ENCODE assay signal across 8 cellular contexts in the genomic region with DNA sequence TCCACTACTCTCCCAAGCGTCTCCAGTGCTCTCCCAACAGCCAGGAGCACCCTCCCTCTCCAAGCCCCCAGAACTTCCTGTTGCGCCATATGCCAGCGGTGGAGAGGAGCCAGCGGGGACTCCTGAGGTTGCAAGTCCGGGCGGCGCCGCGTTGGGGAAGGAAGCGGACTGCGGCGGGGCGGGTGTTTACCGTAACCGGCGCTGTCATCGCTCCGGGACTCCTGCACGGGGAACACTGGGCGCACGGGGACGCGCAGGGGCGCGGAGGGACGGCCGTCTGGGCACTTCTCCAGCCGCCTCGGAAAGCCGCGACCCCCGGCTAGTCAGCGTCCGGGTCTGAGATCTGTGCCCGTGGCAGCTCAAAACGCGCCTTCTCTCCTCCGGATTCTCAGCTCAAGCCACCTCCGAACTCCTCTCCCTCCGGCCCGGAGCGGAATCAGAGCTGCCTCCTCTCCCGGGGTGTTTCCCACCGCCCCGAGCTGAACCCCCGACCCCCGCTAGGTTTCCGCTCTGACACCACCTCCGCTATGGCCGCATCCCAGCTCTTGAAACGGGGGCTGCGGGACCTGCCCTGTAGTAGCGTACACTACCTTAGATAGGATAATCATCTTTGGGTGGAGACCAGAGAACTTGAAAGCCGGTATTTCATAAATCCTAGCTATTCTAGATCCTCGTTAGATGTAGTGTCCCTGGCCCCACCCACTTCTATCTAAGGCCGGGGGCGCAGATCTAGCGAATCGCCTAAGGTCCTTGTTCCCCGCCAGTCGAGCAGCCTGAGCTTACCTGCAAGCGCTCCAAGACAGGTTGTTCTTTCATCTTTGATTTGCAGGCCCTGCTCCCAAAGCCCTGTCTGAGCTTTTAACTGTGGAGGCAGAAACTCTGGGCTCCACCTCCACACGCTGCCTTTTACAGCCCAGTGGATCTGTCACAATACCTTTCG. TPM values are rescaled to one million over a fixed set of nuclear protein-coding genes. Genes with fewer than 3 reads are reported as not detected.
DNase-seq lines count a peak whose midpoint lies in the region; ATAC-seq and TF ChIP-seq lines count a peak whose summit lies in the region.

A gene with protein sequence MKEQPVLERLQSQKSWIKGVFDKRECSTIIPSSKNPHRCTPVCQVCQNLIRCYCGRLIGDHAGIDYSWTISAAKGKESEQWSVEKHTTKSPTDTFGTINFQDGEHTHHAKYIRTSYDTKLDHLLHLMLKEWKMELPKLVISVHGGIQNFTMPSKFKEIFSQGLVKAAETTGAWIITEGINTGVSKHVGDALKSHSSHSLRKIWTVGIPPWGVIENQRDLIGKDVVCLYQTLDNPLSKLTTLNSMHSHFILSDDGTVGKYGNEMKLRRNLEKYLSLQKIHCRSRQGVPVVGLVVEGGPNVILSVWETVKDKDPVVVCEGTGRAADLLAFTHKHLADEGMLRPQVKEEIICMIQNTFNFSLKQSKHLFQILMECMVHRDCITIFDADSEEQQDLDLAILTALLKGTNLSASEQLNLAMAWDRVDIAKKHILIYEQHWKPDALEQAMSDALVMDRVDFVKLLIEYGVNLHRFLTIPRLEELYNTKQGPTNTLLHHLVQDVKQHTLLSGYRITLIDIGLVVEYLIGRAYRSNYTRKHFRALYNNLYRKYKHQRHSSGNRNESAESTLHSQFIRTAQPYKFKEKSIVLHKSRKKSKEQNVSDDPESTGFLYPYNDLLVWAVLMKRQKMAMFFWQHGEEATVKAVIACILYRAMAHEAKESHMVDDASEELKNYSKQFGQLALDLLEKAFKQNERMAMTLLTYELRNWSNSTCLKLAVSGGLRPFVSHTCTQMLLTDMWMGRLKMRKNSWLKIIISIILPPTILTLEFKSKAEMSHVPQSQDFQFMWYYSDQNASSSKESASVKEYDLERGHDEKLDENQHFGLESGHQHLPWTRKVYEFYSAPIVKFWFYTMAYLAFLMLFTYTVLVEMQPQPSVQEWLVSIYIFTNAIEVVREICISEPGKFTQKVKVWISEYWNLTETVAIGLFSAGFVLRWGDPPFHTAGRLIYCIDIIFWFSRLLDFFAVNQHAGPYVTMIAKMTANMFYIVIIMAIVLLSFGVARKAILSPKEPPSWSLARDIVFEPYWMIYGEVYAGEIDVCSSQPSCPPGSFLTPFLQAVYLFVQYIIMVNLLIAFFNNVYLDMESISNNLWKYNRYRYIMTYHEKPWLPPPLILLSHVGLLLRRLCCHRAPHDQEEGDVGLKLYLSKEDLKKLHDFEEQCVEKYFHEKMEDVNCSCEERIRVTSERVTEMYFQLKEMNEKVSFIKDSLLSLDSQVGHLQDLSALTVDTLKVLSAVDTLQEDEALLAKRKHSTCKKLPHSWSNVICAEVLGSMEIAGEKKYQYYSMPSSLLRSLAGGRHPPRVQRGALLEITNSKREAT (N-terminal part only) (minus strand): TSS at position 881 of the 940 bp plus-strand sequence. CDS start 65 bp downstream, at position 816.

- H3K4me1 ChIP-seq in body of pancreas (peaks cover 5% of the 10 kb centered on the region), iPS DF 6.9 (ENCODE audit: control insufficient read depth, insufficient read depth, low read length) (peaks cover 1% of the 10 kb centered on the region; the same call in 1 of the 2 replicates)

- no peaks in the 10 kb centered on the region for H3K36me3 ChIP-seq in body of pancreas (replicated peaks in 1 of 2; ENCODE audit: insufficient read depth in 1 of 2, low read depth in 2 of 2)
- no peaks in the 10 kb centered on the region for H3K36me3 ChIP-seq in iPS DF 6.9 (ENCODE audit: control insufficient read depth, insufficient read depth, low read length)

- peak; percentile 88 for ATAC-seq in body of pancreas
- no peak for ATAC-seq in GM21619 (IDR thresholded peaks at IDR 0.05; ENCODE audit: unreplicated experiment)

- H3K27ac ChIP-seq in body of pancreas (peak within 1 kb of the TSS in 3 of 4 donors; percentile 56 to 61 (median 57)), iPS DF 6.9 (ENCODE audit: low read length) (no peak within 1 kb of the TSS)

- in situ Hi-C loops in GM13976 (cut with MboI; ENCODE audit: low sequenced_read_pairs, unreplicated experiment): no loop called here

- H3K4me3 ChIP-seq in LNCaP clone FGC (ENCODE audit: low read depth, low read length): peak within 1 kb of the TSS; percentile 44
- H3K4me3 ChIP-seq in body of pancreas: peak within 1 kb of the TSS; percentile 15 to 46
- H3K4me3 ChIP-seq in iPS DF 6.9 (ENCODE audit: low read length): peak within 1 kb of the TSS; percentile 63

- intact Hi-C loops in body of pancreas (cut with DNase I): no loop called here

- peak in 2 of 3 donors; percentile 35 to 51 for TF ChIP-seq POLR2A in body of pancreas (IDR thresholded peaks at IDR 0.05)

- DNase-seq in GM04504 (ENCODE audit: low read depth) (peak; percentile 43), LNCaP clone FGC (ENCODE audit: low read depth) (no peak), SK-N-DZ (ENCODE audit: low spot score) (peak; percentile 35), body of pancreas (peak; percentile 77 to 89 (median 81)), iPS DF 6.9 (ENCODE audit: low read depth, low spot score) (no peak), renal cortical epithelial cell (ENCODE audit: low read depth) (peak; percentile 56), GM13976 (ENCODE audit: low spot score) (no peak)

- H3K9me3 ChIP-seq in body of pancreas: no peaks in the 10 kb centered on the region
- no peaks in the 10 kb centered on the region for H3K9me3 ChIP-seq in iPS DF 6.9 (ENCODE audit: control insufficient read depth, insufficient read depth, low read length)

- WGBS in body of pancreas, 2 donors: 1 to 5% methylated on average over 14 to 64 of the region's 64 CpGs
- WGBS in iPS DF 6.9 (ENCODE audit: insufficient coverage, insufficient read length): no CpG with 5 or more reads among the region's 64 CpGs

- TF ChIP-seq CTCF in LNCaP clone FGC (IDR thresholded peaks at IDR 0.05; ENCODE audit: control insufficient read depth, extremely low read depth, insufficient read depth) (no peak), body of pancreas (IDR thresholded peaks at IDR 0.05) (peak in 1 of 7 experiments; percentile 10), GM13976 (IDR thresholded peaks at IDR 0.05; ENCODE audit: borderline replicate concordance, control extremely low read depth, extremely low read depth, insufficient read depth, missing control alignments) (no peak)

- H3K27me3 ChIP-seq in body of pancreas: no peaks in the 10 kb centered on the region
- no peaks in the 10 kb centered on the region for H3K27me3 ChIP-seq in iPS DF 6.9 (ENCODE audit: control insufficient read depth, insufficient read depth, low read length)

RNA-seq across cellular contexts. Expression of the gene that starts here (rescaled TPM):
- not detected in 2 replicates for polyA plus RNA-seq in SK-N-DZ (2014; cell fraction: cytosol; rRNA removed)
- 0.01 TPM in 1 of 2 replicates, not detected in the other for polyA plus RNA-seq in SK-N-DZ (2014; cell fraction: nucleus; rRNA removed)
- total RNA-seq in body of pancreas (under 1 TPM; under 0.01 to 0.33 TPM), renal cortical epithelial cell (0.15 and 0.17 TPM in 2 replicates)

Comparison
In these comparisons a context has a peak if more than half of its experiments do, and no peak if none do; other contexts are left out.
1. Peak in DNase-seq, ATAC-seq, H3K4me3 ChIP-seq and H3K27ac ChIP-seq in body of pancreas; RNA of the gene not detected or under 1 TPM.
2. Peak in DNase-seq in renal cortical epithelial cell; RNA of the gene not detected or under 1 TPM.
3. DNase-seq: peak in GM04504 (single experiment) and SK-N-DZ (single experiment); none in LNCaP clone FGC (single experiment), iPS DF 6.9 (single experiment) and GM13976 (single experiment).
4. Peak in every context shown above with its lines, with median percentiles within 50 percentile points of each other: H3K4me3 ChIP-seq.